In genomic region chr2:88269832-88270231, GRCh38 we compare ENCODE assay signal across 20 cellular contexts.
DNase-seq lines count a peak whose midpoint lies in the region; ATAC-seq, FAIRE-seq and TF ChIP-seq lines count a peak whose summit lies in the region.
"Had no signal": no experiment of that assay in that cellular context is flagged by ENCODE, and none has a peak within 500 bp of the region (broad histone marks: within the 10 kb centered on the region; RNA-seq: fewer than 3 reads in every experiment).

No MANE protein-coding gene starts in this region.

- H3K23me2 ChIP-seq in H1 (ENCODE audit: low read depth, low read length): no peaks in the 10 kb centered on the region

- H3K23ac ChIP-seq in H1 (ENCODE audit: insufficient read length): no peak overlapping the region

- no peak overlapping the region for H2AK5ac ChIP-seq in H1 (ENCODE audit: low read depth, low read length)

- no peak overlapping the region for H4K8ac ChIP-seq in H1 (ENCODE audit: extremely low read depth, insufficient read depth, low read length)

- TF ChIP-seq POLR2A in H1 (IDR thresholded peaks at IDR 0.05; ENCODE audit: control extremely low read depth in 1 of 2, low read depth in 2 of 2, low read length in 2 of 2): no peak

- peaks cover 6% of the 10 kb centered on the region for H3K9me3 Mint-ChIP-seq in CD8-positive, alpha-beta T cell
- no peaks in the 10 kb centered on the region for H3K9me3 Mint-ChIP-seq in natural killer cell
- peaks cover 6% of the 10 kb centered on the region for H3K9me3 Mint-ChIP-seq in activated T-cell treated with anti-CD3 and anti-CD28 coated beads, Interleukin-2, amount 50 U/mL, for 4 hours

- no peaks in the 10 kb centered on the region for H3K27me3 ChIP-seq in CD8-positive, alpha-beta T cell (ENCODE audit: insufficient read depth, low read length)
- peaks cover 0 to 1% (median 0%) of the 10 kb centered on the region in 4 experiments; a peak in 1 of 7 replicates for H3K27me3 ChIP-seq in H1 (replicated peaks in 1 of 4; ENCODE audit: control insufficient read depth in 3 of 4, extremely low read depth in 1 of 4, insufficient read depth in 3 of 4, low read length in 3 of 4)
- H3K27me3 ChIP-seq: BLaER1 had no signal

- peaks cover 2% of the 10 kb centered on the region for H3K27me3 Mint-ChIP-seq in CD8-positive, alpha-beta T cell (ENCODE audit: low read depth)
- no peaks in the 10 kb centered on the region for H3K27me3 Mint-ChIP-seq in natural killer cell (ENCODE audit: low read depth in 2 of 2)
- H3K27me3 Mint-ChIP-seq in activated T-cell treated with anti-CD3 and anti-CD28 coated beads, Interleukin-2, amount 50 U/mL, for 4 hours (ENCODE audit: low read depth): no peaks in the 10 kb centered on the region

- no peak for FAIRE-seq in H1 (lab: Jason Lieb, UNC)
- FAIRE-seq: GM12892, GM18507 had no signal

- no peak overlapping the region for H2BK20ac ChIP-seq in H1 (ENCODE audit: low read length)

- DNase-seq in CD8-positive, alpha-beta T cell: no peak
- peak; percentile 7 for DNase-seq in Daoy (ENCODE audit: low read depth)
- DNase-seq in H1 (ENCODE audit: low read depth in 1 of 2, low spot score in 2 of 2): no peak
- DNase-seq in natural killer cell: no peak
- no peak for DNase-seq in middle frontal gyrus (ENCODE audit: extremely low spot score, low spot score)
- no peak for DNase-seq in KBM-7
- no peak for DNase-seq in activated T-cell treated with anti-CD3 and anti-CD28 coated beads, Interleukin-2, amount 50 U/mL, for 4 hours
- DNase-seq: 8988T; CD4-positive, alpha-beta memory T cell; COR-L47; DMS 273 treated with DMSO at 0.1 percent for 48 hours; DMS53; GDM1; GOT3 had no signal

- no peaks in the 10 kb centered on the region for H3K79me2 ChIP-seq in H1 (ENCODE audit: control insufficient read depth in 1 of 2, insufficient read depth in 2 of 2, low read length in 2 of 2)

- H2BK12ac ChIP-seq in H1 (ENCODE audit: low read depth, low read length): no peak overlapping the region

- H3K56ac ChIP-seq in H1 (replicated peaks; ENCODE audit: insufficient read length, low read depth, low read length): no peak overlapping the region

- intact Hi-C loops in CD8-positive, alpha-beta T cell (cut with DNase I, micrococcal nuclease): no loop called here
- intact Hi-C loops in natural killer cell (cut with micrococcal nuclease): no loop called here

- H2BK5ac ChIP-seq in H1 (ENCODE audit: low read depth, low read length): no peak overlapping the region

- no peaks in the 10 kb centered on the region for H3K36me3 ChIP-seq in CD8-positive, alpha-beta T cell (ENCODE audit: insufficient read depth, low read length)
- H3K36me3 ChIP-seq in H1 (ENCODE audit: control insufficient read depth in 2 of 4, insufficient read depth in 4 of 4, low read length in 3 of 4): no peaks in the 10 kb centered on the region; a peak in 1 of 8 replicates
- H3K36me3 ChIP-seq: BLaER1, HAP-1 had no signal

- H2BK15ac ChIP-seq in H1 (ENCODE audit: low read length): 0 out of 2 replicates have a peak overlapping the region, but pooled peaks have one; percentile 65

- H3K9me3 ChIP-seq in CD8-positive, alpha-beta T cell (ENCODE audit: low read length): no peaks in the 10 kb centered on the region
- peaks cover 2 to 11% of the 10 kb centered on the region in 2 experiments; a peak in 2 of 4 replicates for H3K9me3 ChIP-seq in H1 (ENCODE audit: insufficient read depth in 2 of 2, low read depth in 1 of 2, low read length in 1 of 2)
- H3K9me3 ChIP-seq: BLaER1, HAP-1 had no signal

- no peaks in the 10 kb centered on the region for H3K36me3 Mint-ChIP-seq in CD8-positive, alpha-beta T cell
- no peaks in the 10 kb centered on the region for H3K36me3 Mint-ChIP-seq in natural killer cell
- H3K36me3 Mint-ChIP-seq in activated T-cell treated with anti-CD3 and anti-CD28 coated beads, Interleukin-2, amount 50 U/mL, for 4 hours (ENCODE audit: insufficient read depth): no peaks in the 10 kb centered on the region
- H3K36me3 Mint-ChIP-seq: CD14-positive monocyte; CD4-positive, alpha-beta memory T cell had no signal

- H3K27ac ChIP-seq in CD8-positive, alpha-beta T cell (ENCODE audit: low read depth, low read length): no peak overlapping the region
- H3K27ac ChIP-seq in H1 (ENCODE audit: low read depth, low read length): no peak overlapping the region; the same call in 1 of the 2 replicates
- H3K27ac ChIP-seq: BLaER1 had no signal

- no peaks in the 10 kb centered on the region for H3K4me1 ChIP-seq in CD8-positive, alpha-beta T cell (ENCODE audit: insufficient read depth, low read length)
- H3K4me1 ChIP-seq in H1 (replicated peaks in 1 of 4; ENCODE audit: control insufficient read depth in 3 of 4, insufficient read depth in 4 of 4, low read length in 3 of 4): no peaks in the 10 kb centered on the region
- H3K4me1 ChIP-seq: BLaER1, HAP-1 had no signal

- H4K20me1 ChIP-seq in H1 (replicated peaks in 1 of 2; ENCODE audit: control insufficient read depth in 1 of 2, insufficient read depth in 2 of 2, low read length in 2 of 2): no peaks in the 10 kb centered on the region
- H4K20me1 ChIP-seq: BLaER1 had no signal

- peak overlapping the region; percentile 76 for H3K27ac Mint-ChIP-seq in CD8-positive, alpha-beta T cell
- peak overlapping the region; percentile 71 to 83 for H3K27ac Mint-ChIP-seq in natural killer cell

- no peak for TF ChIP-seq EP300 in H1 (IDR thresholded peaks at IDR 0.05; ENCODE audit: borderline replicate concordance in 1 of 2, low read depth in 2 of 2, low read length in 2 of 2)

- TF ChIP-seq CTCF in CD8-positive, alpha-beta T cell (IDR thresholded peaks at IDR 0.05): no peak
- TF ChIP-seq CTCF in H1 (IDR thresholded peaks at IDR 0.05; ENCODE audit: control extremely low read depth in 1 of 3, insufficient read depth in 1 of 3, low read depth in 1 of 3, low read length in 3 of 3): no peak
- TF ChIP-seq CTCF in natural killer cell (IDR thresholded peaks at IDR 0.05): no peak

- H3K4me3 ChIP-seq in CD8-positive, alpha-beta T cell (ENCODE audit: low read depth, low read length): no peak overlapping the region
- H3K4me3 ChIP-seq in H1 (ENCODE audit: extremely low read depth in 1 of 4, insufficient read depth in 2 of 4, low read depth in 3 of 4, low read length in 4 of 4): no peak overlapping the region
- H3K4me3 ChIP-seq: BLaER1, HAP-1 had no signal

- POLR2A ChIA-PET in CD8-positive, alpha-beta T cell (lab: Charles Lee): no interaction called here
- POLR2A ChIA-PET in H1 (lab: Charles Lee; ENCODE audit: partially characterized antibody): no interaction called here

- no peak overlapping the region for H3K4ac ChIP-seq in H1 (replicated peaks; ENCODE audit: insufficient read length, low read depth, low read length)

- WGBS in H1 (ENCODE audit: extremely low coverage in 1 of 2, insufficient coverage in 1 of 2, insufficient read length in 1 of 2, insufficient replicate concordance in 2 of 2, low coverage in 1 of 2, low lambda C conversion rate in 2 of 2, missing lambda C conversion rate in 1 of 2), 2 experiments: 79% methylated on average over 5 of the region's 5 CpGs; no CpG with 5 or more reads in 1 of the 2 experiments

- peak; percentile 31 for ATAC-seq in CD8-positive, alpha-beta T cell
- ATAC-seq in natural killer cell (peak; percentile 66 to 81 (median 66)), HG02759 (IDR thresholded peaks at IDR 0.05; ENCODE audit: unreplicated experiment) (no peak)
- ATAC-seq in activated T-cell treated with anti-CD3 and anti-CD28 coated beads, Interleukin-2, amount 50 U/mL, for 4 hours: no peak

- no peak overlapping the region for H3K18ac ChIP-seq in H1 (ENCODE audit: extremely low read depth, low read length)

- H3K79me1 ChIP-seq in H1 (ENCODE audit: low read depth, low read length): no peaks in the 10 kb centered on the region

- no peak overlapping the region for H4K5ac ChIP-seq in H1 (ENCODE audit: insufficient read length, low read depth, low read length)

- H3K4me1 Mint-ChIP-seq in CD8-positive, alpha-beta T cell (ENCODE audit: low read depth): peaks cover 7% of the 10 kb centered on the region
- peaks cover 0 to 12% of the 10 kb centered on the region in 2 donors for H3K4me1 Mint-ChIP-seq in natural killer cell
- H3K4me1 Mint-ChIP-seq in activated T-cell treated with anti-CD3 and anti-CD28 coated beads, Interleukin-2, amount 50 U/mL, for 4 hours (ENCODE audit: low read depth): peaks cover 3% of the 10 kb centered on the region
- H3K4me1 Mint-ChIP-seq: CD4-positive, alpha-beta memory T cell had no signal

- H3K9ac ChIP-seq in H1 (replicated peaks in 1 of 4; ENCODE audit: extremely low read depth in 1 of 4, low read depth in 3 of 4, low read length in 3 of 4): no peak overlapping the region
- H3K9ac ChIP-seq: BLaER1 had no signal

- no peak overlapping the region for H3K4me2 ChIP-seq in H1 (ENCODE audit: insufficient read depth in 1 of 2, low read depth in 2 of 2, low read length in 2 of 2)
- H3K4me2 ChIP-seq: BLaER1 had no signal

- no peak overlapping the region for H2AFZ ChIP-seq in H1 (ENCODE audit: low read length)

- no peak for TF ChIP-seq RAD21 in H1 (IDR thresholded peaks at IDR 0.05 in 1 of 2, conservative IDR thresholded peaks at IDR 0.05 in 1 of 2; ENCODE audit: low read depth in 2 of 2, low read length in 2 of 2)

- no peak overlapping the region for H3K14ac ChIP-seq in H1 (ENCODE audit: insufficient read length)

- in situ Hi-C loops in KBM-7 (cut with MboI; ENCODE audit: low pct_unique_long_range_greater_than_20kb, low sequenced_read_pairs): no loop called here

- no peak overlapping the region for H3K4me3 Mint-ChIP-seq in CD8-positive, alpha-beta T cell
- H3K4me3 Mint-ChIP-seq in natural killer cell: peak overlapping the region; percentile 13
- H3K4me3 Mint-ChIP-seq in activated T-cell treated with anti-CD3 and anti-CD28 coated beads, Interleukin-2, amount 50 U/mL, for 4 hours: no peak overlapping the region
- H3K4me3 Mint-ChIP-seq: CD14-positive monocyte had no signal

- no peak overlapping the region for H4K91ac ChIP-seq in H1 (replicated peaks; ENCODE audit: insufficient read length, low read length)

- CTCF ChIA-PET in CD8-positive, alpha-beta T cell (lab: Charles Lee): no interaction called here
- CTCF ChIA-PET in H1 (lab: Charles Lee; ENCODE audit: partially characterized antibody): no interaction called here

- H2BK120ac ChIP-seq in H1 (replicated peaks; ENCODE audit: low read depth, low read length): no peak overlapping the region

TF ChIP-seq in H1, 55 proteins besides CTCF, POLR2A, EP300 and RAD21:
- TF ChIP-seq SP2 (IDR thresholded peaks at IDR 0.05; ENCODE audit: low read length): no peak

Comparison
In these comparisons a context has a peak if more than half of its experiments do, and no peak if none do; other contexts are left out.
1. ATAC-seq: peak in CD8-positive, alpha-beta T cell (single experiment) and natural killer cell (3 of 3); none in HG02759 (single experiment) and activated T-cell treated with anti-CD3 and anti-CD28 coated beads, Interleukin-2, amount 50 U/mL, for 4 hours (0 of 2).